Comparison of ENCODE assay signal across 13 cellular contexts in the genomic region with DNA sequence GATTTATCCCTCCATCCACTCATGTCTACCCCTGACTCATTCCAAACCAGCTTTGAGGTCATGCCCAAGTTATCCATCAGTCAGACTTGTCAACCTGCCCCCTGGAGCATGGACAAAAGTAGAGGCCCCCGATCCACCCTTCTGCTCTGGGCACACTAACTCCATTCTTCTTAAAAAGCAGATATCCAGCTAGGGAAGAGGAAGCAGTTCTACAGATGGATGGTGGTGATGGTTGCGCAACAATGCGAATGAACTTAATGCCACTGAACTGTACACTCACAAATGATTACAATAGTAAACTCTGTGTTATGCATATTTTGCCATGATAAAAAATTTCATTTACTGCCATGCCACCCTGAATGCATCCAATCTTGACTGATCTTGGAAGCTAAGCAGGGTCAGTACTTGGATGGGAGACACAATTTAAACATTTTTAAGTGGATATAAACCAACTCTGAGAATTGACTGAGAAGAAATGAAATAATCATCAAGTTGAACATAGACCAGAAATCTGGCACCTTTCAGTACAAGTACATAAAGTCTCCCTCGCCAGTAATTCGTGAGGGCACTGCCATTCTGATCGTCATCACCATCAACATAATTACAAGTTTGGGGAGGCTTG.
DNase-seq lines count a peak whose midpoint lies in the region; ATAC-seq and TF ChIP-seq lines count a peak whose summit lies in the region.
"Had no signal": no experiment of that assay in that cellular context is flagged by ENCODE, and none has a peak within 500 bp of the region (broad histone marks: within the 10 kb centered on the region; RNA-seq: fewer than 3 reads in every experiment).

No MANE protein-coding gene starts in this region.

- WGBS in heart left ventricle, 4 donors: 62 to 78% (median 70%) methylated on average over 6 of the region's 6 CpGs
- 60% methylated on average over 6 of the region's 6 CpGs for WGBS in right cardiac atrium
- 63 to 72% methylated on average over 6 of the region's 6 CpGs for WGBS in transverse colon (ENCODE audit: low coverage in 1 of 2), 2 donors

- DNase-seq in heart left ventricle: no peak
- DNase-seq in right cardiac atrium: no peak
- peak in 1 of 2 donors; percentile 67 for DNase-seq in ascending aorta (ENCODE audit: low spot score in 2 of 2)
- peak; percentile 28 for DNase-seq in islet precursor cell
- DNase-seq in transverse colon: no peak
- DNase-seq in BE2C: no peak
- DNase-seq in NCI-H2107 (lab: John Stamatoyannopoulos, UW): no peak
- DNase-seq in NCI-H2196 treated with DMSO at 0.1 percent for 48 hours (lab: John Stamatoyannopoulos, UW; ENCODE audit: unreplicated experiment): no peak
- DNase-seq: activated T-cell treated with anti-CD3 and anti-CD28 coated beads, Interleukin-2, amount 50 U/mL, for 4 hours; endodermal cell; GOT3; NCI-H774 had no signal

- H3K4me3 ChIP-seq in heart left ventricle (no peak overlapping the region), right cardiac atrium (ENCODE audit: low read length) (no peak overlapping the region), ascending aorta (no peak overlapping the region), transverse colon (no peak overlapping the region), BE2C (ENCODE audit: low read depth, low read length) (no peak overlapping the region)

- ATAC-seq in heart left ventricle (no peak), right cardiac atrium (no peak)
- ATAC-seq: activated T-cell treated with anti-CD3 and anti-CD28 coated beads, Interleukin-2, amount 50 U/mL, for 4 hours; SK-N-SH treated with all-trans-retinoic acid at 6 μM for 48 hours had no signal

- H3K36me3 ChIP-seq in heart left ventricle: no peaks in the 10 kb centered on the region
- peaks cover 0 to 20% of the 10 kb centered on the region in 2 donors for H3K36me3 ChIP-seq in ascending aorta
- no peaks in the 10 kb centered on the region for H3K36me3 ChIP-seq in transverse colon
- H3K36me3 ChIP-seq in BE2C: no peaks in the 10 kb centered on the region

- H3K4me1 ChIP-seq in heart left ventricle (peaks cover 0 to 38% (median 16%) of the 10 kb centered on the region in 12 donors), right cardiac atrium (ENCODE audit: control insufficient read depth, insufficient read depth, low read length) (no peaks in the 10 kb centered on the region), ascending aorta (peaks cover 34 to 64% of the 10 kb centered on the region in 2 donors), transverse colon (peaks cover 0 to 18% (median 8%) of the 10 kb centered on the region in 4 donors), BE2C (no peaks in the 10 kb centered on the region)

- H3K27ac ChIP-seq in heart left ventricle: peak overlapping the region in 8 of 12 donors; percentile 17 to 61 (median 33)
- H3K27ac ChIP-seq in right cardiac atrium (ENCODE audit: low read length): no peak overlapping the region
- H3K27ac ChIP-seq in ascending aorta: peak overlapping the region; percentile 80 to 85
- H3K27ac ChIP-seq in transverse colon: peak overlapping the region; percentile 4 to 73 (median 58)

- TF ChIP-seq CTCF in heart left ventricle (IDR thresholded peaks at IDR 0.05) (no peak), ascending aorta (IDR thresholded peaks at IDR 0.05) (no peak), transverse colon (IDR thresholded peaks at IDR 0.05) (no peak), BE2C (IDR thresholded peaks at IDR 0.05; ENCODE audit: low read depth, low read length) (no peak)

- in situ Hi-C loops in transverse colon (cut with MboI; ENCODE audit: low pct_ligation_motif_present in 1 of 4, low pct_unique_long_range_greater_than_20kb in 1 of 4, low sequenced_read_pairs in 3 of 4): loop anchor here in 1 of 4 donors (25.0 kb wide), 1 partner anchor 199 kb away; no protein-coding TSS in a partner anchor

- TF ChIP-seq POLR2A in heart left ventricle (IDR thresholded peaks at IDR 0.05) (no peak), transverse colon (IDR thresholded peaks at IDR 0.05) (no peak)

- H3K27me3 ChIP-seq in heart left ventricle (no peaks in the 10 kb centered on the region), right cardiac atrium (ENCODE audit: control insufficient read depth, insufficient read depth) (no peaks in the 10 kb centered on the region), ascending aorta (no peaks in the 10 kb centered on the region), transverse colon (no peaks in the 10 kb centered on the region), BE2C (no peaks in the 10 kb centered on the region)

- H3K9me3 ChIP-seq in heart left ventricle (no peaks in the 10 kb centered on the region), right cardiac atrium (ENCODE audit: control insufficient read depth, low read length) (no peaks in the 10 kb centered on the region), ascending aorta (no peaks in the 10 kb centered on the region), transverse colon (no peaks in the 10 kb centered on the region), BE2C (no peaks in the 10 kb centered on the region; the same call in 1 of the 2 replicates)

- intact Hi-C loops in heart left ventricle (cut with DNase I) (loop anchor here in 3 of 10 donors (5.0 to 10.0 kb wide), 2 partner anchors 124 to 127 kb away; partner anchors contain the start of gene ATP10A (in 3 of the 3)), right cardiac atrium (cut with DNase I) (no loop called here), ascending aorta (cut with DNase I) (loop anchor here (5.0 kb wide), 2 partner anchors 49 to 344 kb away; no protein-coding TSS in a partner anchor), transverse colon (cut with DNase I; ENCODE audit: low total_unique reads) (no loop called here)

- TF ChIP-seq EP300 in transverse colon (IDR thresholded peaks at IDR 0.05; ENCODE audit: low read depth): no peak
